8 cellular contexts compared by ENCODE assay signal in genomic region chr17:39461113-39461910, GRCh38. TPM values are rescaled to one million over a fixed set of nuclear protein-coding genes. Genes with fewer than 3 reads are reported as not detected.
DNase-seq lines count a peak whose midpoint lies in the region; ATAC-seq, FAIRE-seq and TF ChIP-seq lines count a peak whose summit lies in the region.

TSS of gene CDK12 (plus strand) at chr17:39461486. CDS start at chr17:39462072, 586 bp downstream.

- peak; percentile 70 for ATAC-seq in GM21360 (IDR thresholded peaks at IDR 0.05; ENCODE audit: unreplicated experiment)
- peak; percentile 78 for ATAC-seq in memory B cell (ENCODE audit: low read depth)

- peak within 1 kb of the TSS; percentile 98 for H3K27ac ChIP-seq in H1 (ENCODE audit: low read depth, low read length)

- TF ChIP-seq CTCF in H1 (IDR thresholded peaks at IDR 0.05; ENCODE audit: control extremely low read depth in 1 of 3, insufficient read depth in 1 of 3, low read depth in 1 of 3, low read length in 3 of 3) = no peak

- WGBS in H1 (ENCODE audit: extremely low coverage in 1 of 2, insufficient coverage in 1 of 2, insufficient read length in 1 of 2, insufficient replicate concordance in 2 of 2, low coverage in 1 of 2, low lambda C conversion rate in 2 of 2, missing lambda C conversion rate in 1 of 2), 2 experiments = 4% methylated on average over 48 of the region's 49 CpGs; no CpG with 5 or more reads in 1 of the 2 experiments

- peak; percentile 98 for DNase-seq in CMK (ENCODE audit: low read depth)
- peak; percentile 100 for DNase-seq in HTR-8/SVneo (ENCODE audit: insufficient read length, low spot score)
- peak; percentile 92 for DNase-seq in NOMO-1 treated with dmso at 0.1 percent for 144 hours (lab: John Stamatoyannopoulos, UW; ENCODE audit: unreplicated experiment)
- peak; percentile 84 to 88 (median 85) for DNase-seq in activated CD8-positive, alpha-beta memory T cell treated with anti-CD3 and anti-CD28 coated beads for 48 hours (ENCODE audit: low read depth in 2 of 3, low spot score in 2 of 3)
- DNase-seq in H1 (ENCODE audit: low read depth in 1 of 2, low spot score in 2 of 2) = peak; percentile 96
- peak; percentile 91 to 95 for DNase-seq in memory B cell (ENCODE audit: low spot score in 2 of 2)
- peak; percentile 73 for DNase-seq in stimulated activated CD8-positive, alpha-beta memory T cell treated with anti-CD3 and anti-CD28 coated beads, Interleukin-12 subunit alpha, Interleukin-12 subunit beta, amount 100 ng/mL, for 24 hours (ENCODE audit: extremely low read depth)

- peaks cover 33 to 48% of the 10 kb centered on the region in 2 experiments for H3K79me2 ChIP-seq in H1 (ENCODE audit: control insufficient read depth in 1 of 2, insufficient read depth in 2 of 2, low read length in 2 of 2)

- H4K91ac ChIP-seq in H1 (replicated peaks; ENCODE audit: insufficient read length, low read length) = peak within 1 kb of the TSS; percentile 98

- H2AFZ ChIP-seq in H1 (ENCODE audit: low read length) = no peak within 1 kb of the TSS

- peaks cover 16 to 25% of the 10 kb centered on the region in 2 experiments for H4K20me1 ChIP-seq in H1 (replicated peaks in 1 of 2; ENCODE audit: control insufficient read depth in 1 of 2, insufficient read depth in 2 of 2, low read length in 2 of 2)

- no peaks in the 10 kb centered on the region for H3K27me3 ChIP-seq in H1 (replicated peaks in 1 of 4; ENCODE audit: control insufficient read depth in 3 of 4, extremely low read depth in 1 of 4, insufficient read depth in 3 of 4, low read length in 3 of 4)

- H4K5ac ChIP-seq in H1 (ENCODE audit: insufficient read length, low read depth, low read length) = peak within 1 kb of the TSS; percentile 87

- no peak within 1 kb of the TSS for H3K23ac ChIP-seq in H1 (ENCODE audit: insufficient read length)

- H3K36me3 ChIP-seq in H1 (ENCODE audit: control insufficient read depth in 2 of 4, insufficient read depth in 4 of 4, low read length in 3 of 4) = no peaks in the 10 kb centered on the region; a peak in 1 of 8 replicates

- H2BK120ac ChIP-seq in H1 (replicated peaks; ENCODE audit: low read depth, low read length) = no peak within 1 kb of the TSS

- H3K36me3 Mint-ChIP-seq in memory B cell = peaks cover 6% of the 10 kb centered on the region

- H3K18ac ChIP-seq in H1 (ENCODE audit: extremely low read depth, low read length) = peak within 1 kb of the TSS; percentile 91; the same call in 1 of the 2 replicates

- H3K4ac ChIP-seq in H1 (replicated peaks; ENCODE audit: insufficient read length, low read depth, low read length) = peak within 1 kb of the TSS; percentile 99

- H3K23me2 ChIP-seq in H1 (ENCODE audit: low read depth, low read length) = peaks cover 13% of the 10 kb centered on the region

- H3K56ac ChIP-seq in H1 (replicated peaks; ENCODE audit: insufficient read length, low read depth, low read length) = peak within 1 kb of the TSS; percentile 99

- no peaks in the 10 kb centered on the region; a peak in 3 of 7 replicates for H3K4me1 ChIP-seq in H1 (replicated peaks in 1 of 4; ENCODE audit: control insufficient read depth in 3 of 4, insufficient read depth in 4 of 4, low read length in 3 of 4)

- H2BK20ac ChIP-seq in H1 (ENCODE audit: low read length) = 0 out of 2 replicates have a peak within 1 kb of the TSS, but pooled peaks have one; percentile 61

- peak in 1 of 2 experiments; percentile 78; a peak in 1 of 3 replicates for TF ChIP-seq EP300 in H1 (IDR thresholded peaks at IDR 0.05; ENCODE audit: borderline replicate concordance in 1 of 2, low read depth in 2 of 2, low read length in 2 of 2)

- TF ChIP-seq RAD21 in H1 (IDR thresholded peaks at IDR 0.05 in 1 of 2, conservative IDR thresholded peaks at IDR 0.05 in 1 of 2; ENCODE audit: low read depth in 2 of 2, low read length in 2 of 2) = no peak

- peak within 1 kb of the TSS; percentile 97 for H3K27ac Mint-ChIP-seq in memory B cell

- H2BK15ac ChIP-seq in H1 (ENCODE audit: low read length) = no peak within 1 kb of the TSS

- no peak within 1 kb of the TSS; the same call in 1 of the 2 replicates for H2BK12ac ChIP-seq in H1 (ENCODE audit: low read depth, low read length)

- FAIRE-seq in HTR-8/SVneo (lab: Jason Lieb, UNC) (peak; percentile 88), H1 (lab: Jason Lieb, UNC) (peak; percentile 96)

- no peak within 1 kb of the TSS for H2AK5ac ChIP-seq in H1 (ENCODE audit: low read depth, low read length)

- CTCF ChIA-PET in H1 (lab: Charles Lee; ENCODE audit: partially characterized antibody) = interaction anchor here (0.6 to 2.3 kb wide), 2 partner anchors 9 to 14 kb away, joined by 3 to 10 read pairs; partner anchors contain the start of gene MED1

- peaks cover 1% of the 10 kb centered on the region for H3K9me3 Mint-ChIP-seq in memory B cell

- no peak within 1 kb of the TSS for H3K14ac ChIP-seq in H1 (ENCODE audit: insufficient read length)

- peak within 1 kb of the TSS; percentile 94 for H3K4me3 Mint-ChIP-seq in memory B cell

- H4K8ac ChIP-seq in H1 (ENCODE audit: extremely low read depth, insufficient read depth, low read length) = peak within 1 kb of the TSS; percentile 100

- H3K4me1 Mint-ChIP-seq in memory B cell = peaks cover 18% of the 10 kb centered on the region

- peak; percentile 96 to 98 for TF ChIP-seq POLR2A in H1 (IDR thresholded peaks at IDR 0.05; ENCODE audit: control extremely low read depth in 1 of 2, low read depth in 2 of 2, low read length in 2 of 2)

- H3K4me3 ChIP-seq in H1 (ENCODE audit: extremely low read depth in 1 of 4, insufficient read depth in 2 of 4, low read depth in 3 of 4, low read length in 4 of 4) = peak within 1 kb of the TSS; percentile 65 to 95 (median 91)

- peak within 1 kb of the TSS; percentile 89 to 96 for H3K4me2 ChIP-seq in H1 (ENCODE audit: insufficient read depth in 1 of 2, low read depth in 2 of 2, low read length in 2 of 2)

- no peaks in the 10 kb centered on the region for H3K9me3 ChIP-seq in H1 (ENCODE audit: insufficient read depth in 2 of 2, low read depth in 1 of 2, low read length in 1 of 2)

- POLR2A ChIA-PET in H1 (lab: Charles Lee; ENCODE audit: partially characterized antibody) = interaction anchor here (0.7 to 7.5 kb wide), 27 partner anchors 11 to 266 kb away, joined by 3 to 167 read pairs (median 4); partner anchors contain the start of genes FBXL20, MED1, RPL19 and STAC2

- peak within 1 kb of the TSS; percentile 99 for H2BK5ac ChIP-seq in H1 (ENCODE audit: low read depth, low read length)

- H3K79me1 ChIP-seq in H1 (ENCODE audit: low read depth, low read length) = peaks cover 4% of the 10 kb centered on the region; the same call in 1 of the 2 replicates

- peak within 1 kb of the TSS; percentile 94 to 100 (median 100) for H3K9ac ChIP-seq in H1 (replicated peaks in 1 of 4; ENCODE audit: extremely low read depth in 1 of 4, low read depth in 3 of 4, low read length in 3 of 4)

- no peaks in the 10 kb centered on the region for H3K27me3 Mint-ChIP-seq in memory B cell

TF ChIP-seq in H1, 55 proteins besides CTCF, POLR2A, EP300 and RAD21 (continues in another document):
- TF ChIP-seq MAX (IDR thresholded peaks at IDR 0.05) (no peak; the same call in 1 of the 2 replicates), SP1 (IDR thresholded peaks at IDR 0.05; ENCODE audit: low read depth, low read length) (peak; percentile 84), BRCA1 (IDR thresholded peaks at IDR 0.05; ENCODE audit: low read depth, low read length) (peak; percentile 100), TBP (IDR thresholded peaks at IDR 0.05; ENCODE audit: low read depth, low read length) (peak; percentile 95), ATF2 (IDR thresholded peaks at IDR 0.05; ENCODE audit: low read length) (peak; percentile 100), SP4 (IDR thresholded peaks at IDR 0.05; ENCODE audit: low read length) (peak; percentile 94), CHD2 (IDR thresholded peaks at IDR 0.05; ENCODE audit: low read length) (peak; percentile 100), TAF1 (IDR thresholded peaks at IDR 0.05; ENCODE audit: low read depth, low read length) (peak; percentile 99), TAF7 (optimal IDR thresholded peaks at IDR 0.05; ENCODE audit: borderline replicate concordance, low read depth, low read length) (peak; percentile 88), KDM4A (IDR thresholded peaks at IDR 0.05; ENCODE audit: low read depth, low read length, severe bottlenecking) (peak; percentile 100), YY1 (IDR thresholded peaks at IDR 0.05; ENCODE audit: low read depth, low read length) (0 out of 2 replicates have a peak, but pooled peaks have one; percentile 20), POU5F1 (IDR thresholded peaks at IDR 0.05; ENCODE audit: low read depth, low read length) (0 out of 2 replicates have a peak, but pooled peaks have one; percentile 19), ATF3 (IDR thresholded peaks at IDR 0.05; ENCODE audit: insufficient read depth, low read depth, low read length) (0 out of 2 replicates have a peak, but pooled peaks have one; percentile 35), SAP30 (IDR thresholded peaks at IDR 0.05; ENCODE audit: insufficient read depth, insufficient replicate concordance, low read length) (no peak)

RNA-seq across cellular contexts. Expression of gene CDK12, which starts in this region (rescaled TPM):
- 68.9 and 70.3 TPM in 2 replicates for total RNA-seq in H1 (2021; fragmentation: NEBNext Ultra II Directional; extraction: Animal tissue kit (Norgen Biotek cat#: 25700))
- 14.8 and 16.0 TPM in 2 replicates for polyA plus RNA-seq in H1 (2011; rRNA removed)
- polyA plus RNA-seq in H1 (2011; cell fraction: cytosol; rRNA removed) = 18.9 TPM
- 39.7 TPM for polyA plus RNA-seq in H1 (2011; cell fraction: nucleus; rRNA removed)
- polyA plus RNA-seq in H1 (2012, experiment 1 of 2) = 23.2 to 31.7 TPM (median 29.2 TPM) in 4 replicates
- polyA plus RNA-seq in H1 (2012, experiment 2 of 2) = 3.4 TPM
- polyA plus RNA-seq in H1 (2013, experiment 1 of 2) = 25.7 TPM
- polyA plus RNA-seq in H1 (2013, experiment 2 of 2) = 22.3 TPM
- 68.8 and 70.2 TPM in 2 replicates for polyA minus RNA-seq in H1 (2011; rRNA and poly(A)+ RNA removed)
- polyA minus RNA-seq in H1 (2011; cell fraction: cytosol; rRNA and poly(A)+ RNA removed) = 50.0 TPM
- polyA minus RNA-seq in H1 (2011; cell fraction: nucleus; rRNA and poly(A)+ RNA removed) = 69.1 TPM

Comparison
In these comparisons a context has a peak if more than half of its experiments do, and no peak if none do; other contexts are left out.
1. Peak in every context shown above with its lines: DNase-seq, ATAC-seq, H3K4me3 ChIP-seq and H3K27ac ChIP-seq.